ENCODE assay signal across 8 cellular contexts in genomic region chr1:89633745-89634625, GRCh38. TPM values are rescaled to one million over a fixed set of nuclear protein-coding genes. Genes with fewer than 3 reads are reported as not detected.
A peak's percentile ranks its signal among the peaks of the same experiment; 100 is the strongest.
DNase-seq lines count a peak whose midpoint lies in the region; ATAC-seq and TF ChIP-seq lines count a peak whose summit lies in the region.

No MANE protein-coding gene starts in this region.

- peak; percentile 4 for ATAC-seq in HG02678 (IDR thresholded peaks at IDR 0.05; ENCODE audit: unreplicated experiment)
- ATAC-seq in lung (ENCODE audit: insufficient read depth, low FRiP score), result peak; percentile 1
- no peak for ATAC-seq in GM19351 (IDR thresholded peaks at IDR 0.05; ENCODE audit: unreplicated experiment)
- ATAC-seq in GM21390 (IDR thresholded peaks at IDR 0.05; ENCODE audit: unreplicated experiment), result no peak

- H3K9me3 ChIP-seq in lung (ENCODE audit: control insufficient read depth in 2 of 2, insufficient read depth in 1 of 2, low read length in 1 of 2) (no peaks in the 10 kb centered on the region), subcutaneous abdominal adipose tissue (ENCODE audit: control insufficient read depth in 5 of 5, low read length in 5 of 5) (no peaks in the 10 kb centered on the region)

- H3K36me3 ChIP-seq in lung (ENCODE audit: control insufficient read depth in 2 of 2, insufficient read depth in 2 of 2, low read length in 2 of 2) (no peaks in the 10 kb centered on the region), subcutaneous abdominal adipose tissue (ENCODE audit: control insufficient read depth in 5 of 5, insufficient read depth in 5 of 5, low read length in 5 of 5) (peaks cover 0 to 4% (median 0%) of the 10 kb centered on the region in 5 donors)

- peak overlapping the region; percentile 69 to 88 (median 83) for H3K9ac ChIP-seq in subcutaneous abdominal adipose tissue (ENCODE audit: low read length in 5 of 5)

- peaks cover 4 to 19% of the 10 kb centered on the region in 2 donors for H3K4me1 ChIP-seq in lung (ENCODE audit: control insufficient read depth in 2 of 2, insufficient read depth in 2 of 2, low read length in 2 of 2)
- H3K4me1 ChIP-seq in subcutaneous abdominal adipose tissue (ENCODE audit: control insufficient read depth in 5 of 5, insufficient read depth in 5 of 5, low read length in 5 of 5), result peaks cover 9 to 47% (median 40%) of the 10 kb centered on the region in 5 donors

- DNase-seq in EL (peak; percentile 55), SHP77 (lab: John Stamatoyannopoulos, UW) (peak; percentile 8 to 10), choroid plexus epithelial cell (ENCODE audit: low read depth) (peak; percentile 49), lung (ENCODE audit: low spot score) (no peak)

- WGBS in lung, 2 donors, result 7 to 8% methylated on average over 33 of the region's 33 CpGs

- H3K27me3 ChIP-seq in lung (ENCODE audit: control insufficient read depth, insufficient read depth) (no peaks in the 10 kb centered on the region), subcutaneous abdominal adipose tissue (ENCODE audit: control insufficient read depth in 5 of 5, insufficient read depth in 4 of 5, low read length in 5 of 5) (no peaks in the 10 kb centered on the region)

- H3K4me3 ChIP-seq in choroid plexus epithelial cell (ENCODE audit: low read depth, low read length) (peak overlapping the region; percentile 87), lung (peak overlapping the region; percentile 92), subcutaneous abdominal adipose tissue (ENCODE audit: low read depth in 1 of 5, low read length in 5 of 5) (peak overlapping the region; percentile 90 to 98 (median 96))

- TF ChIP-seq CTCF in choroid plexus epithelial cell (conservative IDR thresholded peaks at IDR 0.05; ENCODE audit: low read depth, low read length) (no peak), lung (IDR thresholded peaks at IDR 0.05; ENCODE audit: control extremely low read depth, extremely low read depth) (no peak)

- peak overlapping the region; percentile 93 to 94 for H3K27ac ChIP-seq in lung (ENCODE audit: low read depth in 1 of 2, low read length in 1 of 2)
- H3K27ac ChIP-seq in subcutaneous abdominal adipose tissue (ENCODE audit: low read depth, low read length), result peak overlapping the region; percentile 91

RNA-seq across cellular contexts. Expression of gene LRRC8C, which starts 1.1 kb away (rescaled TPM):
- total RNA-seq in lung, result 10 to 100 TPM in 1 of 2 donors, 1 to 10 TPM in 1; 8.9 to 11.7 TPM
- polyA plus RNA-seq in lung, result 1 to 10 TPM; 3.3 to 5.0 TPM

Comparison
In these comparisons a context has a peak if more than half of its experiments do, and no peak if none do; other contexts are left out.
1. ATAC-seq: peak in HG02678 (single experiment) and lung (single experiment); none in GM19351 (single experiment) and GM21390 (single experiment).
2. Peak in every context shown above with its lines, with median percentiles within 50 percentile points of each other: H3K4me3 ChIP-seq.